ENCODE assay signal across 19 cellular contexts in the genomic region with DNA sequence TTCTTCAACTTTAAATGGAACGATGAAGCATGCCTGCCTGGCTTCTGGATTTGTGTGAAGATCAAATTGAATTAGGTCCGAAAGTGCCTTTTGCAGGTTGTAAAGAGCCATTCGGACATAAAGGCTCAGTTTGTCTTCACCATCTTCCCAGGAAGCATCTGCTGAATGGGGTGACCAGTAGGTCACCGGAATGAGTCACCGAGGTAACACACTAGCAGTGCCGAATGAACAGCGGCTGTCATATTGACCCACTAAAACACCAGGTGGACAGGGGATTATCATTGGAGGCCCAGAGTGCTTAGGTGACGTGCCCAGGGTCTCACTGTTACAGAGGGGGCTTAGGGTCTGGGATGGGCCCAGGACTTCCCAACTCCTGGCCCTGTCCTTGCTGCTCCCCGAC. TPM values are rescaled to one million over a fixed set of nuclear protein-coding genes. Genes with fewer than 3 reads are reported as not detected.
DNase-seq lines count a peak whose midpoint lies in the region; ATAC-seq and TF ChIP-seq lines count a peak whose summit lies in the region.
"Had no signal": no experiment of that assay in that cellular context is flagged by ENCODE, and none has a peak within 500 bp of the region (broad histone marks: within the 10 kb centered on the region; RNA-seq: fewer than 3 reads in every experiment).

No MANE protein-coding gene starts in this region.

- H2BK120ac ChIP-seq in neuronal stem cell (ENCODE audit: low read depth, low read length), result no peak overlapping the region

- H2AFZ ChIP-seq in neuronal stem cell (ENCODE audit: low read length) (peak overlapping the region; percentile 54), mammary epithelial cell (ENCODE audit: low read depth, low read length) (no peak overlapping the region)

- no peak overlapping the region for H4K91ac ChIP-seq in neuronal stem cell (ENCODE audit: low read depth, low read length, poor library complexity)

- H4K20me1 ChIP-seq in mammary epithelial cell (ENCODE audit: insufficient read depth, low read length), result no peaks in the 10 kb centered on the region

- H3K36me3 Mint-ChIP-seq in HFFc6 (ENCODE audit: low read depth), result no peaks in the 10 kb centered on the region
- H3K36me3 Mint-ChIP-seq: CD8-positive, alpha-beta memory T cell had no signal

- H3K4me1 ChIP-seq in neuronal stem cell (ENCODE audit: control insufficient read depth in 2 of 2, insufficient read depth in 1 of 2, low read depth in 1 of 2, low read length in 2 of 2), result peaks cover 22 to 29% of the 10 kb centered on the region in 2 donors
- H3K4me1 ChIP-seq in mammary epithelial cell (ENCODE audit: insufficient read depth, low read length), result peaks cover 16% of the 10 kb centered on the region

- no peak overlapping the region for H2AK5ac ChIP-seq in neuronal stem cell (ENCODE audit: low read depth, low read length)

- H3K4me1 Mint-ChIP-seq in HFFc6 (ENCODE audit: low read depth), result peaks cover 36% of the 10 kb centered on the region

- WGBS in neuronal stem cell (ENCODE audit: extremely low coverage in 2 of 2, insufficient read length in 2 of 2, insufficient replicate concordance in 1 of 2), 2 donors, result no CpG with 5 or more reads among the region's 9 CpGs
- 78% methylated on average over 8 of the region's 9 CpGs for WGBS in mammary epithelial cell (ENCODE audit: low coverage, missing lambda C conversion rate)

- DNase-seq in DMS53 treated with DMSO at 0.1 percent for 48 hours (lab: John Stamatoyannopoulos, UW; ENCODE audit: unreplicated experiment) (peak; percentile 32), NCI-H82 treated with DMSO at 0.1 percent for 48 hours (lab: John Stamatoyannopoulos, UW; ENCODE audit: unreplicated experiment) (peak; percentile 31), dermis blood vessel endothelial cell (peak; percentile 79), neuronal stem cell (ENCODE audit: low spot score) (no peak), mammary epithelial cell (no peak), HFFc6 (no peak)
- DNase-seq: activated gamma-delta T cell treated with Interleukin-2 at 50 U/mL for 16 hours; adrenal gland; CD8-positive, alpha-beta memory T cell; effector CD8-positive, alpha-beta T cell; head of caudate nucleus; NCI-H1417 treated with DMSO at 0.1 percent for 48 hours; stimulated activated CD4-positive, alpha-beta T cell treated with anti-CD3 and anti-CD28 coated beads, Interleukin-15, amount 100 ng/mL, for 24 hours had no signal

- H3K36me3 ChIP-seq in neuronal stem cell (replicated peaks in 1 of 2; ENCODE audit: control insufficient read depth in 2 of 2, insufficient read depth in 2 of 2, low read length in 2 of 2) (no peaks in the 10 kb centered on the region), mammary epithelial cell (ENCODE audit: insufficient read depth, low read length) (no peaks in the 10 kb centered on the region)
- H3K36me3 ChIP-seq: adrenal gland, right atrium auricular region, suprapubic skin had no signal

- H3K79me2 ChIP-seq in mammary epithelial cell (ENCODE audit: insufficient read depth, low read length), result no peaks in the 10 kb centered on the region

- no peak overlapping the region for H3K23ac ChIP-seq in neuronal stem cell (ENCODE audit: low read depth, low read length, poor library complexity)

- H3K4me3 ChIP-seq in neuronal stem cell (ENCODE audit: low read length in 2 of 2), result peak overlapping the region in 1 of 2 donors; percentile 50
- H3K4me3 ChIP-seq in mammary epithelial cell (replicated peaks in 1 of 3; ENCODE audit: insufficient read depth in 1 of 3, low read depth in 2 of 3, low read length in 3 of 3), result no peak overlapping the region
- H3K4me3 ChIP-seq: adrenal gland, right atrium auricular region, suprapubic skin had no signal

- H4K8ac ChIP-seq in neuronal stem cell (ENCODE audit: low read depth, low read length), result no peak overlapping the region

- CTCF ChIA-PET in mammary epithelial cell (lab: Charles Lee; ENCODE audit: low non-redundant PET), result no interaction called here

- H2BK12ac ChIP-seq in neuronal stem cell (ENCODE audit: low read length), result no peak overlapping the region

- intact Hi-C loops in mammary epithelial cell (cut with micrococcal nuclease), result no loop called here

- H3K9me3 Mint-ChIP-seq in HFFc6, result no peaks in the 10 kb centered on the region
- H3K9me3 Mint-ChIP-seq: CD8-positive, alpha-beta memory T cell; T-helper 1 cell treated with Interleukin-12 subunit alpha and Interleukin-12 subunit beta and Interleukin-4 antibody, amounts not matched to agents 30 μg/mL and 1 μg/mL, for 36 hours had no signal

- H3K18ac ChIP-seq in neuronal stem cell (ENCODE audit: low read length), result no peak overlapping the region

- H3K9ac ChIP-seq in neuronal stem cell (ENCODE audit: low read depth, low read length, poor library complexity) (no peak overlapping the region), mammary epithelial cell (ENCODE audit: insufficient read depth, low read length) (no peak overlapping the region)

- H2BK15ac ChIP-seq in neuronal stem cell (ENCODE audit: low read length), result no peak overlapping the region

- in situ Hi-C loops in mammary epithelial cell (cut with MboI; ENCODE audit: low sequenced_read_pairs in 2 of 2), result no loop called here

- no peaks in the 10 kb centered on the region for H3K79me1 ChIP-seq in neuronal stem cell (ENCODE audit: low read depth, low read length)

- dilution Hi-C loops in mammary epithelial cell (cut with HindIII; ENCODE audit: low sequenced_read_pairs), result loop anchor here (10.0 kb wide), 1 partner anchor 84 kb away; no protein-coding TSS in a partner anchor

- H3K9me3 ChIP-seq in neuronal stem cell (replicated peaks in 1 of 2; ENCODE audit: control insufficient read depth in 2 of 2, insufficient read depth in 1 of 2, low read depth in 1 of 2, low read length in 2 of 2), result no peaks in the 10 kb centered on the region
- H3K9me3 ChIP-seq in mammary epithelial cell (replicated peaks; ENCODE audit: insufficient read depth, low read length), result no peaks in the 10 kb centered on the region
- H3K9me3 ChIP-seq: adrenal gland, right atrium auricular region, suprapubic skin had no signal

- H3K27ac ChIP-seq in neuronal stem cell (replicated peaks; ENCODE audit: low read length) (no peak overlapping the region), mammary epithelial cell (ENCODE audit: insufficient read depth, low read depth, low read length) (no peak overlapping the region)
- H3K27ac ChIP-seq: adrenal gland, right atrium auricular region, suprapubic skin, VCaP had no signal

- no peak overlapping the region for H3K27ac Mint-ChIP-seq in HFFc6
- H3K27ac Mint-ChIP-seq: T-helper 1 cell treated with Interleukin-12 subunit alpha and Interleukin-12 subunit beta and Interleukin-4 antibody, amounts not matched to agents 30 μg/mL and 1 μg/mL, for 36 hours had no signal

- no TSS peak for BruUV-seq in mammary epithelial cell (replicated peaks; lab: Mats Ljungman, UMichigan)

- no peak overlapping the region for H3K4ac ChIP-seq in neuronal stem cell (ENCODE audit: low read length)

- no peaks in the 10 kb centered on the region; the same call in none of the 2 replicates for H3K27me3 Mint-ChIP-seq in HFFc6 (ENCODE audit: insufficient read depth)

- TF ChIP-seq CTCF in mammary epithelial cell (conservative IDR thresholded peaks at IDR 0.05 in 1 of 2, IDR thresholded peaks at IDR 0.05 in 1 of 2; ENCODE audit: extremely low read depth in 1 of 2, insufficient read depth in 1 of 2, low read depth in 1 of 2, low read length in 2 of 2), result no peak
- no peak for TF ChIP-seq CTCF in HFFc6 (IDR thresholded peaks at IDR 0.05)

- H3K4me3 Mint-ChIP-seq in HFFc6, result no peak overlapping the region
- H3K4me3 Mint-ChIP-seq: CD8-positive, alpha-beta memory T cell; T-helper 1 cell treated with Interleukin-12 subunit alpha and Interleukin-12 subunit beta and Interleukin-4 antibody, amounts not matched to agents 30 μg/mL and 1 μg/mL, for 36 hours had no signal

- no peak overlapping the region for H2BK5ac ChIP-seq in neuronal stem cell (ENCODE audit: low read length)

- no peak overlapping the region for H3K4me2 ChIP-seq in neuronal stem cell (ENCODE audit: insufficient read depth, low read length, poor library complexity, severe bottlenecking)
- no peak overlapping the region for H3K4me2 ChIP-seq in mammary epithelial cell (ENCODE audit: insufficient read depth, low read depth, low read length)

- no peak overlapping the region for H3K14ac ChIP-seq in neuronal stem cell (ENCODE audit: low read length)

- ATAC-seq in HG03045 (IDR thresholded peaks at IDR 0.05; ENCODE audit: unreplicated experiment), result no peak
- no peak for ATAC-seq in HG03354 (IDR thresholded peaks at IDR 0.05; ENCODE audit: poor library complexity, severe bottlenecking, unreplicated experiment)

- H3K27me3 ChIP-seq in neuronal stem cell (ENCODE audit: control insufficient read depth in 3 of 3, insufficient read depth in 3 of 3, low read depth in 1 of 3, low read length in 3 of 3) (no peaks in the 10 kb centered on the region), mammary epithelial cell (ENCODE audit: insufficient read depth, low read length) (no peaks in the 10 kb centered on the region)
- H3K27me3 ChIP-seq: adrenal gland, right atrium auricular region, suprapubic skin had no signal

RNA-seq across cellular contexts. Expression of gene MYH9, which starts 43.1 kb away (rescaled TPM):
- 803 and 1,099 TPM in 2 replicates for total RNA-seq in dermis blood vessel endothelial cell
- polyA plus RNA-seq in neuronal stem cell (2013, experiment 1 of 2), result 60.4 TPM
- 59.3 TPM for polyA plus RNA-seq in neuronal stem cell (2013, experiment 2 of 2)
- 1,000 to 10,000 TPM; 1,183 to 1,246 TPM for total RNA-seq in mammary epithelial cell
- 295 TPM for polyA plus RNA-seq in mammary epithelial cell
- 996 TPM for polyA minus RNA-seq in mammary epithelial cell
- total RNA-seq in HFFc6 (2021; fragmentation: NEBNext Ultra II Directional; extraction: Animal tissue kit (Norgen Biotek cat#: 25700)), result 1,000 to 10,000 TPM in 2 of 6 experiments, 100 to 1,000 TPM in 4; 881 to 1,084 (median 937) TPM

RNA-seq across cellular contexts. Expression of gene TXN2, which starts 50.6 kb away (rescaled TPM):
- total RNA-seq in dermis blood vessel endothelial cell (22.0 and 30.3 TPM in 2 replicates), mammary epithelial cell (10 to 100 TPM; 34.7 to 56.9 TPM)
- 68.5 TPM for polyA plus RNA-seq in neuronal stem cell (2013, experiment 1 of 2)
- 67.9 TPM for polyA plus RNA-seq in neuronal stem cell (2013, experiment 2 of 2)
- 127 TPM for polyA plus RNA-seq in mammary epithelial cell
- 136 TPM for polyA minus RNA-seq in mammary epithelial cell
- total RNA-seq in HFFc6 (2021; fragmentation: NEBNext Ultra II Directional; extraction: Animal tissue kit (Norgen Biotek cat#: 25700)), result 100 to 1,000 TPM in 2 of 6 experiments, 10 to 100 TPM in 4; 90.3 to 109 (median 96.1) TPM

Comparison
In these comparisons a context has a peak if more than half of its experiments do, and no peak if none do; other contexts are left out.
1. DNase-seq: peak in DMS53 treated with DMSO at 0.1 percent for 48 hours (single experiment), NCI-H82 treated with DMSO at 0.1 percent for 48 hours (single experiment) and dermis blood vessel endothelial cell (single experiment); none in neuronal stem cell (single experiment), mammary epithelial cell (single experiment) and HFFc6 (single experiment).